8 cellular contexts compared by ENCODE assay signal in genomic region chr16:81513204-81514040, GRCh38.
DNase-seq lines count a peak whose midpoint lies in the region; ATAC-seq and TF ChIP-seq lines count a peak whose summit lies in the region.

No MANE protein-coding gene starts in this region.

- H3K36me3 ChIP-seq in esophagus (ENCODE audit: control insufficient read depth in 2 of 2, insufficient read depth in 2 of 2, low read length in 1 of 2) (peaks cover 0 to 10% of the 10 kb centered on the region in 2 donors), osteoblast (ENCODE audit: insufficient read depth, low read length) (peaks cover 7% of the 10 kb centered on the region), hepatocyte (replicated peaks; ENCODE audit: insufficient read depth, low read depth) (no peaks in the 10 kb centered on the region)

- no peaks in the 10 kb centered on the region for H3K9me2 ChIP-seq in hepatocyte (replicated peaks; ENCODE audit: insufficient read depth)

- ATAC-seq in GM18511 (IDR thresholded peaks at IDR 0.05; ENCODE audit: unreplicated experiment) (peak; percentile 40), HG03378 (IDR thresholded peaks at IDR 0.05; ENCODE audit: unreplicated experiment) (peak; percentile 10)

- H2AFZ ChIP-seq in osteoblast (ENCODE audit: low read length) (peak overlapping the region; percentile 18), hepatocyte (no peak overlapping the region)

- no peak for TF ChIP-seq CTCF in osteoblast (IDR thresholded peaks at IDR 0.05; ENCODE audit: extremely low read depth, low read depth, low read length)
- no peak for TF ChIP-seq CTCF in hepatocyte (IDR thresholded peaks at IDR 0.05; ENCODE audit: poor library complexity)

- H4K20me1 ChIP-seq in osteoblast (ENCODE audit: insufficient read depth, low read length) (peaks cover 23% of the 10 kb centered on the region), hepatocyte (ENCODE audit: insufficient read depth, poor library complexity, severe bottlenecking) (peaks cover 8% of the 10 kb centered on the region)

- H3K4me2 ChIP-seq in osteoblast (ENCODE audit: insufficient read depth, low read length) (peak overlapping the region; percentile 15), hepatocyte (no peak overlapping the region)

- WGBS in esophagus, 2 donors, result 52 to 55% methylated on average over 21 of the region's 21 CpGs
- WGBS in hepatocyte (ENCODE audit: low lambda C conversion rate, missing lambda C conversion rate), result 65% methylated on average over 21 of the region's 21 CpGs

- H3K4me1 ChIP-seq in esophagus (ENCODE audit: control insufficient read depth in 2 of 2, insufficient read depth in 2 of 2, low read length in 1 of 2) (peaks cover 17 to 31% of the 10 kb centered on the region in 2 donors), osteoblast (ENCODE audit: insufficient read depth, low read length) (peaks cover 33% of the 10 kb centered on the region), hepatocyte (ENCODE audit: insufficient read depth) (peaks cover 9% of the 10 kb centered on the region)

- H3K27ac ChIP-seq in esophagus (ENCODE audit: low read depth in 2 of 2, low read length in 1 of 2) (peak overlapping the region; percentile 30 to 73), osteoblast (ENCODE audit: low read depth, low read length) (no peak overlapping the region), hepatocyte (no peak overlapping the region)

- H3K27me3 ChIP-seq in esophagus (ENCODE audit: control insufficient read depth in 1 of 2, insufficient read depth in 2 of 2, low read length in 2 of 2), result no peaks in the 10 kb centered on the region
- no peaks in the 10 kb centered on the region for H3K27me3 ChIP-seq in osteoblast (ENCODE audit: insufficient read depth, low read length)
- H3K27me3 ChIP-seq in hepatocyte, result no peaks in the 10 kb centered on the region

- H3K4me3 ChIP-seq in esophagus (ENCODE audit: low read depth in 1 of 2, low read length in 2 of 2) (no peak overlapping the region), osteoblast (ENCODE audit: insufficient read depth, low read length) (no peak overlapping the region), hepatocyte (no peak overlapping the region)

- H3K9me3 ChIP-seq in esophagus (ENCODE audit: control insufficient read depth in 2 of 2, insufficient read depth in 1 of 2, low read depth in 1 of 2, low read length in 1 of 2) (no peaks in the 10 kb centered on the region), osteoblast (ENCODE audit: low read depth, low read length) (no peaks in the 10 kb centered on the region), hepatocyte (ENCODE audit: low read depth) (no peaks in the 10 kb centered on the region)

- H3K79me2 ChIP-seq in osteoblast (ENCODE audit: insufficient read depth, low read length) (peaks cover 54% of the 10 kb centered on the region), hepatocyte (peaks cover 93% of the 10 kb centered on the region)

- peak; percentile 88 for DNase-seq in osteoblast (ENCODE audit: insufficient read length, low spot score, missing footprints)
- DNase-seq in activated CD4-positive, CD25-positive, alpha-beta regulatory T cell treated with anti-CD3 and anti-CD28 coated beads, Interleukin-2, amount 50 U/mL, for 72 hours, result no peak
- no peak for DNase-seq in DMS153 treated with DMSO at 0.1 percent for 48 hours (lab: John Stamatoyannopoulos, UW; ENCODE audit: unreplicated experiment)
- DNase-seq in hepatocyte (ENCODE audit: low spot score), result no peak
- no peak for DNase-seq in middle frontal gyrus (ENCODE audit: extremely low spot score, low spot score)

Comparison
In these comparisons a context has a peak if more than half of its experiments do, and no peak if none do; other contexts are left out.
1. H3K27ac ChIP-seq: peak in esophagus (2 of 2); none in osteoblast (single experiment) and hepatocyte (single experiment).